Comparison of ENCODE assay signal across 14 cellular contexts in genomic region chr4:25531272-25531671, GRCh38.
DNase-seq lines count a peak whose midpoint lies in the region; ATAC-seq and TF ChIP-seq lines count a peak whose summit lies in the region.
"Had no signal": no experiment of that assay in that cellular context is flagged by ENCODE, and none has a peak within 500 bp of the region (broad histone marks: within the 10 kb centered on the region; RNA-seq: fewer than 3 reads in every experiment).

No MANE protein-coding gene starts in this region.

- H3K27ac Mint-ChIP-seq in activated CD8-positive, alpha-beta T cell treated with anti-CD3 and anti-CD28 coated beads for 36 hours, result no peak overlapping the region
- H3K27ac Mint-ChIP-seq: CD4-positive, alpha-beta T cell had no signal

- H3K4me3 Mint-ChIP-seq in activated CD8-positive, alpha-beta T cell treated with anti-CD3 and anti-CD28 coated beads for 36 hours, result no peak overlapping the region
- H3K4me3 Mint-ChIP-seq: CD4-positive, alpha-beta T cell had no signal

- CTCF ChIA-PET in activated CD8-positive, alpha-beta T cell treated with anti-CD3 and anti-CD28 coated beads for 36 hours (lab: Charles Lee), result interaction anchor here (0.6 to 1.0 kb wide), 3 partner anchors 12 to 112 kb away, joined by 3 read pairs; no protein-coding TSS in a partner anchor

- H3K27ac ChIP-seq in C4-2B, result no peak overlapping the region
- H3K27ac ChIP-seq: left lung, ovary had no signal

- H3K4me3 ChIP-seq in astrocyte of the cerebellum (ENCODE audit: low read depth, low read length), result no peak overlapping the region
- H3K4me3 ChIP-seq: left lung, ovary had no signal

- peak; percentile 69 for DNase-seq in HuH-7 (ENCODE audit: low spot score)
- DNase-seq in astrocyte of the cerebellum (ENCODE audit: low read depth), result no peak
- DNase-seq in islet precursor cell, result peak; percentile 20
- DNase-seq in activated CD8-positive, alpha-beta T cell treated with anti-CD3 and anti-CD28 coated beads for 36 hours, result no peak
- DNase-seq in NCI-H345 treated with DMSO at 0.1 percent for 48 hours (lab: John Stamatoyannopoulos, UW; ENCODE audit: unreplicated experiment), result no peak
- DNase-seq: activated CD4-positive, alpha-beta T cell treated with anti-CD3 and anti-CD28 coated beads, Interleukin-2, amount 50 U/mL, for 1 hour; CD4-positive, alpha-beta T cell; left lung; NCI-H526; ovary; stimulated activated naive CD4-positive, alpha-beta T cell had no signal

- POLR2A ChIA-PET in activated CD8-positive, alpha-beta T cell treated with anti-CD3 and anti-CD28 coated beads for 36 hours (lab: Charles Lee), result no interaction called here

- no peak for ATAC-seq in activated CD8-positive, alpha-beta T cell treated with anti-CD3 and anti-CD28 coated beads for 36 hours
- ATAC-seq in HG02970 (IDR thresholded peaks at IDR 0.05; ENCODE audit: low FRiP score, unreplicated experiment) (no peak), GM19328 (IDR thresholded peaks at IDR 0.05; ENCODE audit: unreplicated experiment) (no peak)
- ATAC-seq: left lung had no signal

- TF ChIP-seq CTCF in C4-2B (conservative IDR thresholded peaks at IDR 0.05) (peak; percentile 48), astrocyte of the cerebellum (IDR thresholded peaks at IDR 0.05; ENCODE audit: low read depth, low read length, missing control alignments) (peak; percentile 36)
- no peak for TF ChIP-seq CTCF in activated CD8-positive, alpha-beta T cell treated with anti-CD3 and anti-CD28 coated beads for 36 hours (IDR thresholded peaks at IDR 0.05)

- peaks cover 3% of the 10 kb centered on the region for H3K27me3 Mint-ChIP-seq in activated CD8-positive, alpha-beta T cell treated with anti-CD3 and anti-CD28 coated beads for 36 hours

- no peaks in the 10 kb centered on the region for H3K36me3 Mint-ChIP-seq in activated CD8-positive, alpha-beta T cell treated with anti-CD3 and anti-CD28 coated beads for 36 hours (ENCODE audit: low read depth)

- no peaks in the 10 kb centered on the region for H3K4me1 Mint-ChIP-seq in activated CD8-positive, alpha-beta T cell treated with anti-CD3 and anti-CD28 coated beads for 36 hours (ENCODE audit: low read depth)

- in situ Hi-C loops in astrocyte of the cerebellum (cut with HindIII; ENCODE audit: low sequenced_read_pairs), result no loop called here

- H3K9me3 Mint-ChIP-seq in activated CD8-positive, alpha-beta T cell treated with anti-CD3 and anti-CD28 coated beads for 36 hours, result no peaks in the 10 kb centered on the region
- H3K9me3 Mint-ChIP-seq: CD4-positive, alpha-beta T cell had no signal

- intact Hi-C loops in activated CD8-positive, alpha-beta T cell treated with anti-CD3 and anti-CD28 coated beads for 36 hours (cut with micrococcal nuclease), result no loop called here

Comparison
In these comparisons a context has a peak if more than half of its experiments do, and no peak if none do; other contexts are left out.
1. DNase-seq: peak in HuH-7 (single experiment) and islet precursor cell (single experiment); none in astrocyte of the cerebellum (single experiment), activated CD8-positive, alpha-beta T cell treated with anti-CD3 and anti-CD28 coated beads for 36 hours (single experiment) and NCI-H345 treated with DMSO at 0.1 percent for 48 hours (single experiment).